Comparison of ENCODE assay signal across 1 cellular context in genomic region chr13:51715613-51716012, GRCh38.
TF ChIP-seq lines count a peak whose summit lies in the region.

No MANE protein-coding gene starts in this region.

TF ChIP-seq in HCT116, 20 proteins besides CTCF, POLR2A, EP300 and RAD21 (continued from another document):
- TF ChIP-seq REST (IDR thresholded peaks at IDR 0.05; ENCODE audit: low read depth) (no peak), SIN3A (IDR thresholded peaks at IDR 0.05; ENCODE audit: low read depth) (no peak), TCF7L2 (IDR thresholded peaks at IDR 0.05; ENCODE audit: borderline replicate concordance, extremely low read depth, insufficient read depth, insufficient read length) (no peak)
- TF ChIP-seq, protein P1, sequence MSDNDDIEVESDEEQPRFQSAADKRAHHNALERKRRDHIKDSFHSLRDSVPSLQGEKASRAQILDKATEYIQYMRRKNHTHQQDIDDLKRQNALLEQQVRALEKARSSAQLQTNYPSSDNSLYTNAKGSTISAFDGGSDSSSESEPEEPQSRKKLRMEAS (IDR thresholded peaks at IDR 0.05), result no peak
